ENCODE assay signal across 9 cellular contexts in genomic region chr19:6577410-6578125, GRCh38. TPM values are rescaled to one million over a fixed set of nuclear protein-coding genes. Genes with fewer than 3 reads are reported as not detected.
DNase-seq lines count a peak whose midpoint lies in the region; ATAC-seq and TF ChIP-seq lines count a peak whose summit lies in the region.
"Had no signal": no experiment of that assay in that cellular context is flagged by ENCODE, and none has a peak within 500 bp of the region (broad histone marks: within the 10 kb centered on the region; RNA-seq: fewer than 3 reads in every experiment).

No MANE protein-coding gene starts in this region.

- peak overlapping the region; percentile 97 for H3K27ac ChIP-seq in DND-41 (ENCODE audit: low read length)

- H4K20me1 ChIP-seq in DND-41 (ENCODE audit: insufficient read depth, low read length), result no peaks in the 10 kb centered on the region

- peak; percentile 91 for DNase-seq in DND-41
- DNase-seq in SIG-M5 treated with dmso at 0.1 percent for 504 hours (lab: John Stamatoyannopoulos, UW; ENCODE audit: unreplicated experiment), result peak; percentile 96
- peak; percentile 77 for DNase-seq in naive B cell
- no peak for DNase-seq in COR-L47 (lab: John Stamatoyannopoulos, UW)
- no peak for DNase-seq in activated CD4-positive, CD25-positive, alpha-beta regulatory T cell (lab: John Stamatoyannopoulos, UW)
- no peak for DNase-seq in iPS-NIHi7 (ENCODE audit: extremely low spot score)

- peaks cover 40% of the 10 kb centered on the region for H3K4me1 ChIP-seq in DND-41 (ENCODE audit: insufficient read depth, low read length)

- no peak overlapping the region for H3K4me3 Mint-ChIP-seq in naive B cell

- no peaks in the 10 kb centered on the region for H3K9me3 Mint-ChIP-seq in naive B cell
- H3K9me3 Mint-ChIP-seq: IgD-negative memory B cell had no signal

- peak overlapping the region; percentile 51 for H3K4me2 ChIP-seq in DND-41 (ENCODE audit: insufficient read depth, low read length)

- peak overlapping the region; percentile 59 for H3K9ac ChIP-seq in DND-41 (ENCODE audit: low read depth, low read length)

- no peaks in the 10 kb centered on the region for H3K9me3 ChIP-seq in DND-41 (ENCODE audit: insufficient read depth, low read length, severe bottlenecking)

- no peaks in the 10 kb centered on the region for H3K36me3 Mint-ChIP-seq in naive B cell
- H3K36me3 Mint-ChIP-seq: IgD-negative memory B cell had no signal

- ATAC-seq in DND-41 (ENCODE audit: insufficient read depth, low read depth) (peak; percentile 96), GM19328 (IDR thresholded peaks at IDR 0.05; ENCODE audit: unreplicated experiment) (peak; percentile 57), HG03135 (IDR thresholded peaks at IDR 0.05; ENCODE audit: unreplicated experiment) (peak; percentile 82), naive B cell (ENCODE audit: low read depth in 2 of 2) (peak; percentile 91 to 96)

- H3K27ac Mint-ChIP-seq in naive B cell, result peak overlapping the region in 5 of 6 donors; percentile 85 to 98 (median 96)
- H3K27ac Mint-ChIP-seq: IgD-negative memory B cell had no signal

- H3K79me2 ChIP-seq in DND-41 (ENCODE audit: insufficient read depth, low read length), result no peaks in the 10 kb centered on the region

- no peaks in the 10 kb centered on the region for H3K36me3 ChIP-seq in DND-41 (ENCODE audit: insufficient read depth, low read length)

- H3K4me1 Mint-ChIP-seq in naive B cell, result peaks cover 0 to 7% (median 0%) of the 10 kb centered on the region in 3 donors

- H3K27me3 ChIP-seq in DND-41 (ENCODE audit: insufficient read depth, low read length, poor library complexity), result no peaks in the 10 kb centered on the region

- H2AFZ ChIP-seq in DND-41 (ENCODE audit: low read depth, low read length), result peak overlapping the region; percentile 62

- TF ChIP-seq CTCF in DND-41 (IDR thresholded peaks at IDR 0.05; ENCODE audit: borderline replicate concordance, extremely low read depth, low read length, poor library complexity, severe bottlenecking), result no peak

- H3K27me3 Mint-ChIP-seq in naive B cell, result no peaks in the 10 kb centered on the region
- H3K27me3 Mint-ChIP-seq: IgD-negative memory B cell had no signal

- peak overlapping the region in 1 of 2 experiments; percentile 15; a peak in 1 of 4 replicates for H3K4me3 ChIP-seq in DND-41 (ENCODE audit: low read depth in 1 of 2, low read length in 2 of 2)

RNA-seq across cellular contexts. Expression of gene CD70, which starts 13.4 kb away (rescaled TPM):
- 1 to 10 TPM in 2 of 6 donors, under 1 TPM in 1, not detected in 3; 0.64 to 2.2 (median 1.7) TPM for polyA plus RNA-seq in naive B cell (ENCODE audit: low read depth in 6 of 6)

RNA-seq across cellular contexts. Expression of gene TNFSF9, which starts 46.7 kb away (rescaled TPM):
- 1 to 10 TPM in 3 of 6 donors, under 1 TPM in 3; 0.67 to 6.7 (median 1.1) TPM for polyA plus RNA-seq in naive B cell (ENCODE audit: low read depth in 6 of 6)

Comparison
In these comparisons a context has a peak if more than half of its experiments do, and no peak if none do; other contexts are left out.
1. DNase-seq: peak in DND-41 (single experiment), SIG-M5 treated with dmso at 0.1 percent for 504 hours (single experiment) and naive B cell (single experiment); none in COR-L47 (single experiment), activated CD4-positive, CD25-positive, alpha-beta regulatory T cell (0 of 4) and iPS-NIHi7 (single experiment).
2. Peak in every context shown above with its lines, with median percentiles within 50 percentile points of each other: ATAC-seq.